ENCODE assay signal across 8 cellular contexts in the genomic region with DNA sequence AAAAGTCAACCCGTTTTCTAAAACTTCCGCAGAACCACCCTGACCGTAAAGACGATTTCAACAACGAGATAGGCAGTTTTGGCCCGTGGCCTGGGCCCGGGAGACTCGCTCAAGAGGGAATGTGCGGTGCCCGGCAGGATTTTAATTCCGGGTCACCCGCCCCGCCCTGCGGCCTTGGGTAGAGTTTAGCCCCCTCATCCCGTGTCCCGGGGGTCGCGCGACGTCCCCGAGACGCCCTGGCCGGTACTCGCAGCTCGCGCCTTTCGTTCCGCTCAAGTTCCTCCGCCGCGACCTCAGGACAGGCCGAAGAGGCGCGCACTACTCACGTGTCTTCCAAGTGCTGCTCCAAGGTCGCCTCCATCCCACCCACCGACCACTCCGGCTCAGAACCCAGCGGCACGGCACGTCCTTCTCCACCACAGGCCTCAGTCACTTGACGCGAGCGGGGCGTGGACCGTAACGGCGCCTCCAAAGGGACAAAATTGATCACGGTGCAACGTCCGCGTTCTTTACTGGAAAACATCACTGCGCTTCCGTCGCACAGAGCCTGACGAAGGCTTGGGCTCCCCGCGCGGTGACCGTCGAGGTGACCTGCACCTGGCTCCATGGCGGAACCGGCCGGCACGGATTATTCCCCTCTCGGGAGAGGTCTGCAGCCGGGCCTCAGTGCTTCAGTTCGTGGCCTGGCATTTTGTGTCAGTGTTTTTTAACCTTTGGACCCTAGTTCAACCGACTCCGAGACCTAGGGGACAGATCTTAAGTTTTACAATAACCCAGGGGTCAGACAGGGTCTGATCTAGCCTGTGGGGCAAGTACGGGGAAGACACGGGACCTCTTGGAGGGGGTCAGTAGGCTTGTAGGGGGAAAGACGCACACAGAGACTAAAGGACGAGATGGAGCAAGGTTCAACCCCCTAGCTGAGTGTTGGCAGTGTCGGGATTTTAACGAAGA. TPM values are rescaled to one million over a fixed set of nuclear protein-coding genes. Genes with fewer than 3 reads are reported as not detected.
DNase-seq lines count a peak whose midpoint lies in the region; ATAC-seq, FAIRE-seq and TF ChIP-seq lines count a peak whose summit lies in the region.

LAMTOR5 (minus strand) TSS at position 435 of the 951 bp plus-strand sequence; CDS start at position 361, 74 bp downstream.

- peaks cover 2% of the 10 kb centered on the region for H3K79me1 ChIP-seq in H9 (ENCODE audit: insufficient read depth, low read depth, low read length, poor library complexity, severe bottlenecking)

- peak; percentile 70 for FAIRE-seq in G401.6 (lab: Jason Lieb, UNC)

- H3K4me3 Mint-ChIP-seq in H9, result peak within 1 kb of the TSS; percentile 98 to 100
- H3K4me3 Mint-ChIP-seq in neural progenitor cell, result peak within 1 kb of the TSS; percentile 100

- H2BK12ac ChIP-seq in H9 (ENCODE audit: insufficient read length, low read depth, low read length), result no peak within 1 kb of the TSS

- H3K4me1 Mint-ChIP-seq in H9 (peaks cover 7 to 14% of the 10 kb centered on the region in 2 experiments), neural progenitor cell (peaks cover 20% of the 10 kb centered on the region)

- H3F3A ChIP-seq in MM.1S (ENCODE audit: insufficient read depth, low read length), result no peaks in the 10 kb centered on the region
- H3F3A ChIP-seq in neural progenitor cell (ENCODE audit: low read depth), result no peaks in the 10 kb centered on the region

- peak within 1 kb of the TSS; percentile 66 for H3K18ac ChIP-seq in H9 (ENCODE audit: insufficient read length, low read depth, low read length)

- ATAC-seq in foreskin keratinocyte, result peak; percentile 83

- H3K4me1 ChIP-seq in H9 (ENCODE audit: insufficient read depth, low read length), result no peaks in the 10 kb centered on the region
- no peaks in the 10 kb centered on the region; the same call in 1 of the 2 replicates for H3K4me1 ChIP-seq in MM.1S (ENCODE audit: low read length)
- no peaks in the 10 kb centered on the region for H3K4me1 ChIP-seq in SJCRH30
- H3K4me1 ChIP-seq in foreskin keratinocyte, result peaks cover 3% of the 10 kb centered on the region
- no peaks in the 10 kb centered on the region for H3K4me1 ChIP-seq in neural progenitor cell

- H2AK5ac ChIP-seq in H9 (ENCODE audit: insufficient read length, low read length), result no peak within 1 kb of the TSS

- H3T11ph ChIP-seq in H9 (ENCODE audit: low read length), result peak within 1 kb of the TSS; percentile 23

- DNase-seq in H9, result peak; percentile 83
- DNase-seq in MM.1S, result peak; percentile 81
- DNase-seq in SJCRH30, result peak; percentile 89 to 92
- DNase-seq in activated naive CD4-positive, alpha-beta T cell (lab: John Stamatoyannopoulos, UW), result peak; percentile 79 to 83 (median 82)
- peak; percentile 66 to 77 for DNase-seq in foreskin keratinocyte
- DNase-seq in neural progenitor cell (ENCODE audit: low spot score), result peak; percentile 72
- peak; percentile 84 for DNase-seq in stromal cell of bone marrow (ENCODE audit: low read depth)

- H3K4me2 ChIP-seq in H9 (ENCODE audit: insufficient read depth, insufficient read length, low read length) (peak within 1 kb of the TSS; percentile 80), MM.1S (ENCODE audit: low read depth, low read length) (peak within 1 kb of the TSS; percentile 72), neural progenitor cell (peak within 1 kb of the TSS; percentile 80)

- peak within 1 kb of the TSS; percentile 65 for H4K5ac ChIP-seq in H9 (ENCODE audit: insufficient read length, low read depth, low read length)

- H4K91ac ChIP-seq in H9 (ENCODE audit: insufficient read length, low read depth, low read length), result peak within 1 kb of the TSS; percentile 42

- H3K4ac ChIP-seq in H9 (ENCODE audit: low read depth, low read length), result no peak within 1 kb of the TSS; the same call in 1 of the 2 replicates

- H3K4me3 ChIP-seq in MM.1S (ENCODE audit: low read length) (peak within 1 kb of the TSS; percentile 86), SJCRH30 (peak within 1 kb of the TSS; percentile 88), neural progenitor cell (peak within 1 kb of the TSS; percentile 58)

- WGBS in H9 (ENCODE audit: extremely low coverage, insufficient read length, low lambda C conversion rate), result no CpG with 5 or more reads among the region's 76 CpGs

- TF ChIP-seq CTCF in H9 (conservative IDR thresholded peaks at IDR 0.05) (no peak), MM.1S (IDR thresholded peaks at IDR 0.05; ENCODE audit: low read length) (no peak), foreskin keratinocyte (conservative IDR thresholded peaks at IDR 0.05) (peak; percentile 17), neural progenitor cell (IDR thresholded peaks at IDR 0.05) (no peak)

- H3K27ac Mint-ChIP-seq in H9 (peak within 1 kb of the TSS; percentile 84 to 99 (median 92); a peak in 6 of 7 replicates), neural progenitor cell (peak within 1 kb of the TSS; percentile 98)

- no peaks in the 10 kb centered on the region for H3K27me3 ChIP-seq in H9 (ENCODE audit: insufficient read depth, low read length)
- no peaks in the 10 kb centered on the region for H3K27me3 ChIP-seq in MM.1S (replicated peaks; ENCODE audit: insufficient read depth, low read length)
- H3K27me3 ChIP-seq in SJCRH30, result no peaks in the 10 kb centered on the region
- no peaks in the 10 kb centered on the region for H3K27me3 ChIP-seq in foreskin keratinocyte
- H3K27me3 ChIP-seq in neural progenitor cell, result no peaks in the 10 kb centered on the region

- H3K27me3 Mint-ChIP-seq in H9 (ENCODE audit: low read depth), result peaks cover 5% of the 10 kb centered on the region; the same call in 1 of the 2 replicates
- H3K27me3 Mint-ChIP-seq in neural progenitor cell (ENCODE audit: insufficient read depth, low read depth), result no peaks in the 10 kb centered on the region

- H3K36me3 ChIP-seq in MM.1S (replicated peaks; ENCODE audit: insufficient read depth, low read length), result no peaks in the 10 kb centered on the region
- peaks cover 30% of the 10 kb centered on the region for H3K36me3 ChIP-seq in SJCRH30
- H3K36me3 ChIP-seq in neural progenitor cell, result no peaks in the 10 kb centered on the region

- H3K27ac ChIP-seq in H9 (ENCODE audit: insufficient read length, low read depth, low read length) (no peak within 1 kb of the TSS), MM.1S (ENCODE audit: low read length) (peak within 1 kb of the TSS; percentile 46; the same call in 1 of the 2 replicates), SJCRH30 (peak within 1 kb of the TSS; percentile 80), foreskin keratinocyte (peak within 1 kb of the TSS; percentile 86), neural progenitor cell (no peak within 1 kb of the TSS)

- peaks cover 14% of the 10 kb centered on the region for H3K23me2 ChIP-seq in H9 (ENCODE audit: insufficient read length, low read depth, low read length, poor library complexity, severe bottlenecking)

- H2AFZ ChIP-seq in H9 (ENCODE audit: low read length), result peak within 1 kb of the TSS; percentile 75
- peak within 1 kb of the TSS; percentile 94 for H2AFZ ChIP-seq in MM.1S (ENCODE audit: low read length)
- H2AFZ ChIP-seq in neural progenitor cell (replicated peaks), result peak within 1 kb of the TSS; percentile 38

- no peak within 1 kb of the TSS for H4K8ac ChIP-seq in H9 (replicated peaks; ENCODE audit: insufficient read length, low read depth, low read length)

- no peak within 1 kb of the TSS for H3K23ac ChIP-seq in H9 (ENCODE audit: insufficient read length, low read depth, low read length)

- H3K79me2 ChIP-seq in H9 (ENCODE audit: insufficient read depth, low read length) (no peaks in the 10 kb centered on the region; the same call in 1 of the 2 replicates), MM.1S (ENCODE audit: low read length) (peaks cover 19% of the 10 kb centered on the region), neural progenitor cell (ENCODE audit: low read depth) (peaks cover 11% of the 10 kb centered on the region)

- H4K20me1 ChIP-seq in H9 (ENCODE audit: control insufficient read depth, insufficient read depth, insufficient read length), result no peaks in the 10 kb centered on the region
- H4K20me1 ChIP-seq in MM.1S (ENCODE audit: insufficient read depth, low read length), result no peaks in the 10 kb centered on the region
- no peaks in the 10 kb centered on the region for H4K20me1 ChIP-seq in neural progenitor cell (ENCODE audit: low read depth)

- H3K9me3 ChIP-seq in H9 (ENCODE audit: control insufficient read depth, low read depth, low read length), result no peaks in the 10 kb centered on the region
- no peaks in the 10 kb centered on the region for H3K9me3 ChIP-seq in MM.1S (replicated peaks; ENCODE audit: insufficient read depth, low read length)
- no peaks in the 10 kb centered on the region for H3K9me3 ChIP-seq in SJCRH30 (replicated peaks)
- H3K9me3 ChIP-seq in neural progenitor cell (ENCODE audit: low read depth), result no peaks in the 10 kb centered on the region

- peak within 1 kb of the TSS; percentile 5 for H3K56ac ChIP-seq in H9 (ENCODE audit: insufficient read length, low read depth, low read length)

- H3K9ac ChIP-seq in H9 (ENCODE audit: extremely low read depth, insufficient read length, low read length) (peak within 1 kb of the TSS; percentile 89), MM.1S (ENCODE audit: low read length) (peak within 1 kb of the TSS; percentile 89), neural progenitor cell (no peak within 1 kb of the TSS)

- no peak within 1 kb of the TSS for H2BK20ac ChIP-seq in H9 (ENCODE audit: low read depth, low read length, poor library complexity, severe bottlenecking)

- H3K14ac ChIP-seq in H9 (ENCODE audit: insufficient read depth, low read length), result peak within 1 kb of the TSS; percentile 84

- no peak within 1 kb of the TSS for H2BK5ac ChIP-seq in H9 (ENCODE audit: insufficient read length, low read length)

- peaks cover 3 to 24% (median 11%) of the 10 kb centered on the region in 3 experiments; a peak in 6 of 7 replicates for H3K36me3 Mint-ChIP-seq in H9 (ENCODE audit: insufficient read depth in 1 of 3, low read depth in 3 of 3)
- H3K36me3 Mint-ChIP-seq in neural progenitor cell, result peaks cover 5% of the 10 kb centered on the region

- H2BK120ac ChIP-seq in H9 (ENCODE audit: low read depth, low read length, poor library complexity, severe bottlenecking), result no peak within 1 kb of the TSS

- no peaks in the 10 kb centered on the region for H3K9me2 ChIP-seq in MM.1S (replicated peaks; ENCODE audit: insufficient read depth, low read length)

- no peak within 1 kb of the TSS for H2BK15ac ChIP-seq in H9 (ENCODE audit: low read depth, low read length)

- H3K9me3 Mint-ChIP-seq in H9 (no peaks in the 10 kb centered on the region; a peak in 1 of 5 replicates), neural progenitor cell (no peaks in the 10 kb centered on the region)

RNA-seq across cellular contexts. Expression of gene LAMTOR5, which starts in this region (rescaled TPM):
- total RNA-seq in H9 (2021) (108 and 111 TPM in 2 replicates), foreskin keratinocyte (75.5 and 92.7 TPM in 2 replicates), neural progenitor cell (ENCODE audit: low replicate concordance) (34.4 and 46.8 TPM in 2 replicates)
- 138 and 141 TPM in 2 replicates for total RNA-seq in SJCRH30 (2014; rRNA removed; shearing (Covaris generic))
- 214 and 219 TPM in 2 replicates for polyA plus RNA-seq in foreskin keratinocyte

Comparison
In these comparisons a context has a peak if more than half of its experiments do, and no peak if none do; other contexts are left out.
1. H2AFZ ChIP-seq: peak in every context shown above with its lines; median percentile 94 in MM.1S; 75 in H9; 38 in neural progenitor cell.
2. H3K27ac ChIP-seq: peak in MM.1S (single experiment), SJCRH30 (single experiment) and foreskin keratinocyte (single experiment); none in H9 (single experiment) and neural progenitor cell (single experiment).
3. Peak in every context shown above with its lines, with median percentiles within 50 percentile points of each other: DNase-seq, H3K4me2 ChIP-seq and H3K4me3 ChIP-seq.